Comparison of ENCODE assay signal across 22 cellular contexts in genomic region chr7:142890838-142891485, GRCh38. TPM values are rescaled to one million over a fixed set of nuclear protein-coding genes. Genes with fewer than 3 reads are reported as not detected.
DNase-seq lines count a peak whose midpoint lies in the region; ATAC-seq and TF ChIP-seq lines count a peak whose summit lies in the region.
"Had no signal": no experiment of that assay in that cellular context is flagged by ENCODE, and none has a peak within 500 bp of the region (broad histone marks: within the 10 kb centered on the region; RNA-seq: fewer than 3 reads in every experiment).

No MANE protein-coding gene starts in this region.

- no peaks in the 10 kb centered on the region for H3K36me3 Mint-ChIP-seq in stimulated activated naive B cell treated with anti-CD40 and anti-IgM and Interleukin-4, amounts not matched to agents 10 μg/mL and 1 μg/mL and 100 μg/mL, for 72 hours
- H3K36me3 Mint-ChIP-seq: CD4-positive, CD25-positive, alpha-beta regulatory T cell; IgD-negative memory B cell had no signal

- H3K27me3 Mint-ChIP-seq in stimulated activated naive B cell treated with anti-CD40 and anti-IgM and Interleukin-4, amounts not matched to agents 10 μg/mL and 1 μg/mL and 100 μg/mL, for 72 hours: peaks cover 0 to 10% of the 10 kb centered on the region in 2 donors

- H3K27ac Mint-ChIP-seq in stimulated activated naive B cell treated with anti-CD40 and anti-IgM and Interleukin-4, amounts not matched to agents 10 μg/mL and 1 μg/mL and 100 μg/mL, for 72 hours: no peak overlapping the region
- H3K27ac Mint-ChIP-seq: B cell, IgD-negative memory B cell had no signal

- no peaks in the 10 kb centered on the region for H3K27me3 ChIP-seq in right atrium auricular region

- H3K36me3 ChIP-seq in right atrium auricular region: no peaks in the 10 kb centered on the region

- H3K4me3 Mint-ChIP-seq in stimulated activated naive B cell treated with anti-CD40 and anti-IgM and Interleukin-4, amounts not matched to agents 10 μg/mL and 1 μg/mL and 100 μg/mL, for 72 hours: no peak overlapping the region
- H3K4me3 Mint-ChIP-seq: B cell; CD4-positive, CD25-positive, alpha-beta regulatory T cell; IgD-negative memory B cell had no signal

- no peak overlapping the region for H3K4me3 ChIP-seq in right atrium auricular region

- no peaks in the 10 kb centered on the region for H3K9me3 ChIP-seq in right atrium auricular region
- H3K9me3 ChIP-seq: Caco-2 had no signal

- H3K4me1 Mint-ChIP-seq in stimulated activated naive B cell treated with anti-CD40 and anti-IgM and Interleukin-4, amounts not matched to agents 10 μg/mL and 1 μg/mL and 100 μg/mL, for 72 hours: peaks cover 0 to 4% of the 10 kb centered on the region in 2 donors
- H3K4me1 Mint-ChIP-seq: B cell; CD4-positive, CD25-positive, alpha-beta regulatory T cell; IgD-negative memory B cell had no signal

- no peak for ATAC-seq in stimulated activated naive B cell treated with anti-CD40 and anti-IgM and Interleukin-4, amounts not matched to agents 10 μg/mL and 1 μg/mL and 100 μg/mL, for 72 hours (replicated peaks)
- ATAC-seq: Panc1 had no signal

- no peak overlapping the region for H3K27ac ChIP-seq in right atrium auricular region
- peak overlapping the region; percentile 23; the same call in 1 of the 2 replicates for H3K27ac ChIP-seq in VCaP

- H3K9me3 Mint-ChIP-seq in stimulated activated naive B cell treated with anti-CD40 and anti-IgM and Interleukin-4, amounts not matched to agents 10 μg/mL and 1 μg/mL and 100 μg/mL, for 72 hours: no peaks in the 10 kb centered on the region
- H3K9me3 Mint-ChIP-seq: IgD-negative memory B cell had no signal

- no peaks in the 10 kb centered on the region for H3K4me1 ChIP-seq in right atrium auricular region

- TF ChIP-seq CTCF in right atrium auricular region (IDR thresholded peaks at IDR 0.05): no peak
- no peak for TF ChIP-seq CTCF in VCaP (conservative IDR thresholded peaks at IDR 0.05)

- intact Hi-C loops in cardiac septum (cut with DNase I): no loop called here

- DNase-seq in cardiac septum (ENCODE audit: low spot score) (peak; percentile 43), right atrium auricular region (ENCODE audit: low spot score) (no peak), mesenteric fat pad (ENCODE audit: low spot score) (peak; percentile 60), midbrain (lab: John Stamatoyannopoulos, UW) (no peak), SIG-M5 treated with dmso at 0.1 percent for 504 hours (lab: John Stamatoyannopoulos, UW; ENCODE audit: unreplicated experiment) (no peak)
- DNase-seq in stimulated activated naive B cell treated with anti-CD40 and anti-IgM and Interleukin-4, amounts not matched to agents 10 μg/mL and 1 μg/mL and 100 μg/mL, for 72 hours: no peak
- DNase-seq: ACHN; Caco-2; CD4-positive, CD25-positive, alpha-beta regulatory T cell; DMS153; EL; H7; NCI-H1105; NCI-H1694; NCI-H510A treated with DMSO at 0.1 percent for 48 hours; NCI-H82 had no signal

RNA-seq across cellular contexts. Expression of gene TRPV6, which starts 5.4 kb away (rescaled TPM):
- not detected for total RNA-seq in cardiac septum
- total RNA-seq in right atrium auricular region: under 1 TPM; 0.19 to 0.71 TPM
- total RNA-seq in mesenteric fat pad: not detected
- total RNA-seq: B cell; CD4-positive, CD25-positive, alpha-beta regulatory T cell; LHCN-M2 had no signal

RNA-seq across cellular contexts. Expression of gene EPHB6, which starts 36.1 kb away (rescaled TPM):
- total RNA-seq in cardiac septum: 2.0 TPM
- 10 to 100 TPM in 1 of 2 donors, 1 to 10 TPM in 1; 8.2 to 19.4 TPM for total RNA-seq in right atrium auricular region
- 6.3 TPM for total RNA-seq in mesenteric fat pad

RNA-seq across cellular contexts. Expression of gene TRPV5, which starts 42.6 kb away (rescaled TPM):
- total RNA-seq in cardiac septum: not detected
- not detected for total RNA-seq in right atrium auricular region
- total RNA-seq in mesenteric fat pad: not detected
- total RNA-seq: B cell; Caco-2; CD4-positive, CD25-positive, alpha-beta regulatory T cell; H7; HT-29; LHCN-M2 had no signal

RNA-seq across cellular contexts. Expression of gene LLCFC1, which starts 48.3 kb away (rescaled TPM):
- total RNA-seq in cardiac septum: not detected
- not detected for total RNA-seq in right atrium auricular region
- total RNA-seq in mesenteric fat pad: not detected
- total RNA-seq: B cell; Caco-2; CD4-positive, CD25-positive, alpha-beta regulatory T cell; H7; HT-29; LHCN-M2 had no signal

Comparison
In these comparisons a context has a peak if more than half of its experiments do, and no peak if none do; other contexts are left out.
1. DNase-seq: peak in cardiac septum (single experiment) and mesenteric fat pad (single experiment); none in right atrium auricular region (single experiment), midbrain (single experiment), stimulated activated naive B cell treated with anti-CD40 and anti-IgM and Interleukin-4, amounts not matched to agents 10 μg/mL and 1 μg/mL and 100 μg/mL, for 72 hours (single experiment) and SIG-M5 treated with dmso at 0.1 percent for 504 hours (single experiment).